Comparison of ENCODE assay signal across 24 cellular contexts in the genomic region with DNA sequence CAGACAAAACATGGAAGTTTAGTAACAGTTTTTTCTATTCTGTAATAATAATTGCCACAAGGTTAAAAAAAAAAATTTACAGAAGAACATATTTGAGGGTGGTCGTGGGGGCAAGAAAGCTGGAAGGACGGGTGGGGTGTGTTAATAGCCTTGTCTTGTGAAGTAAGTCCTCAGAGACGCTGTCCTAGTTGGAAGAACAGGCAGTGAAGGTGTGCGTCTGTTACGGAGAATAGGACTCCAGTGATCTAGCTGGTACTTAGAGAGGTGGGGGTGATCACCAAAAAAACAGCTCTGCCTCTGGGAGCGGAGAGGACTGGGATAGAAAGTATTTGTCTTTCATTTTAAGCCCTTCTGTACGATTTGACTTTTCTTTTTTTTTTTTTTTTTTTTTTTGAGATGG. TPM values are rescaled to one million over a fixed set of nuclear protein-coding genes. Genes with fewer than 3 reads are reported as not detected.
"Had no signal": no experiment of that assay in that cellular context is flagged by ENCODE, and none has a peak within 500 bp of the region (broad histone marks: within the 10 kb centered on the region; RNA-seq: fewer than 3 reads in every experiment).

No MANE protein-coding gene starts in this region.

- H3K4me1 Mint-ChIP-seq: activated CD4-positive, alpha-beta memory T cell treated with anti-CD3 and anti-CD28 coated beads, Interleukin-2, amount 10 ng/mL, durations not matched to agents 7 days and 5 days had no signal

- H3K27ac Mint-ChIP-seq: activated CD4-positive, alpha-beta memory T cell treated with anti-CD3 and anti-CD28 coated beads, Interleukin-2, amount 10 ng/mL, durations not matched to agents 7 days and 5 days; activated naive CD4-positive, alpha-beta T cell treated with anti-CD3 and anti-CD28 coated beads, Interleukin-2, amount 50 U/mL, for 24 hours had no signal

- ATAC-seq: right cardiac atrium had no signal

- H3K9me3 ChIP-seq: adrenal gland, colonic mucosa, esophagus squamous epithelium, neutrophil, testis had no signal

- H3K27me3 ChIP-seq: adrenal gland, colonic mucosa, esophagus squamous epithelium, neutrophil, testis had no signal

- FAIRE-seq: urothelium cell line had no signal

- H3K9me3 Mint-ChIP-seq: activated CD4-positive, alpha-beta memory T cell treated with anti-CD3 and anti-CD28 coated beads, Interleukin-2, amount 10 ng/mL, durations not matched to agents 7 days and 5 days; activated naive CD4-positive, alpha-beta T cell treated with anti-CD3 and anti-CD28 coated beads, Interleukin-2, amount 50 U/mL, for 24 hours; naive B cell had no signal

- H3K27me3 Mint-ChIP-seq: activated CD4-positive, alpha-beta memory T cell treated with anti-CD3 and anti-CD28 coated beads, Interleukin-2, amount 10 ng/mL, durations not matched to agents 7 days and 5 days; activated naive CD4-positive, alpha-beta T cell treated with anti-CD3 and anti-CD28 coated beads, Interleukin-2, amount 50 U/mL, for 24 hours; naive B cell had no signal

- H3K4me2 ChIP-seq: smooth muscle cell had no signal

- H3K4me3 Mint-ChIP-seq: activated CD4-positive, alpha-beta memory T cell treated with anti-CD3 and anti-CD28 coated beads, Interleukin-2, amount 10 ng/mL, durations not matched to agents 7 days and 5 days; activated naive CD4-positive, alpha-beta T cell treated with anti-CD3 and anti-CD28 coated beads, Interleukin-2, amount 50 U/mL, for 24 hours; naive B cell had no signal

- H3K27ac ChIP-seq: adrenal gland, neutrophil, testis had no signal

- DNase-seq: activated CD4-positive, alpha-beta memory T cell treated with anti-CD3 and anti-CD28 coated beads, Interleukin-2, amount 10 ng/mL, durations not matched to agents 7 days and 5 days; activated CD4-positive, alpha-beta T cell treated with anti-CD3 and anti-CD28 coated beads for 1 hour; activated effector memory CD4-positive, alpha-beta T cell treated with anti-CD3 and anti-CD28 coated beads, Interleukin-2, amount 50 U/mL, for 16 hours; activated T-cell treated with anti-CD3 and anti-CD28 coated beads, Interleukin-2, amount 50 U/mL, for 48 hours; caudate nucleus; colonic mucosa; esophagus squamous epithelium; kidney glomerular epithelial cell; midbrain; naive B cell; posterior cingulate gyrus; right cardiac atrium; stimulated activated CD4-positive, alpha-beta T cell treated with anti-CD3 and anti-CD28 coated beads, Interleukin-4, amount 100 ng/mL, for 4 hours; stimulated activated CD8-positive, alpha-beta memory T cell treated with anti-CD3 and anti-CD28 coated beads, Interleukin-4, amount 100 ng/mL, for 48 hours; stimulated activated naive CD4-positive, alpha-beta T cell treated with Interleukin-2 at 50 U/mL for 16 hours; T1000; testis had no signal

- H3K4me1 ChIP-seq: colonic mucosa had no signal

- H3K4me3 ChIP-seq: adrenal gland, colonic mucosa, esophagus squamous epithelium, smooth muscle cell, testis had no signal

RNA-seq across cellular contexts. Expression of a gene that starts 43.8 kb away (rescaled TPM):
- total RNA-seq: activated CD4-positive, alpha-beta memory T cell treated with anti-CD3 and anti-CD28 coated beads, Interleukin-2, amount 10 ng/mL, durations not matched to agents 7 days and 5 days; adrenal gland; fibroblast of villous mesenchyme; lower leg skin; right cardiac atrium; smooth muscle cell had no signal
- polyA plus RNA-seq: adrenal gland had no signal
